Comparison of ENCODE assay signal across 8 cellular contexts in genomic region chr1:160219062-160219929, GRCh38. TPM values are rescaled to one million over a fixed set of nuclear protein-coding genes. Genes with fewer than 3 reads are reported as not detected.
DNase-seq lines count a peak whose midpoint lies in the region; ATAC-seq, FAIRE-seq and TF ChIP-seq lines count a peak whose summit lies in the region.

No MANE protein-coding gene starts in this region.

- ATAC-seq in GM18517 (IDR thresholded peaks at IDR 0.05; ENCODE audit: unreplicated experiment): no peak
- no peak for ATAC-seq in GM21360 (IDR thresholded peaks at IDR 0.05; ENCODE audit: unreplicated experiment)
- no peak for ATAC-seq in GM19351 (IDR thresholded peaks at IDR 0.05; ENCODE audit: unreplicated experiment)

- peaks cover 29% of the 10 kb centered on the region for H3K36me3 ChIP-seq in BJ (ENCODE audit: control insufficient read depth, insufficient read depth, low read length)
- peaks cover 98% of the 10 kb centered on the region for H3K36me3 ChIP-seq in HUES64 (ENCODE audit: insufficient read depth, low read length)
- H3K36me3 ChIP-seq in small intestine (ENCODE audit: control insufficient read depth in 2 of 2, insufficient read depth in 2 of 2, low read length in 2 of 2): peaks cover 24 to 30% of the 10 kb centered on the region in 2 donors

- CTCF ChIA-PET in BJ (lab: Yijun Ruan, JAX): interaction anchor here (0.7 to 5.0 kb wide), 33 partner anchors 8 to 156 kb away, joined by 3 to 113 read pairs (median 8); partner anchors contain the start of genes ATP1A2, CASQ1, DCAF8 and IGSF8

- H3K27ac ChIP-seq in HUES64 (ENCODE audit: low read depth, low read length): peak overlapping the region; percentile 51; the same call in 1 of the 2 replicates
- peak overlapping the region; percentile 92 for H3K27ac ChIP-seq in angular gyrus (ENCODE audit: low read depth, low read length)
- no peak overlapping the region for H3K27ac ChIP-seq in small intestine (ENCODE audit: low read depth in 1 of 2, low read length in 1 of 2)

- no peak overlapping the region for H3K9ac ChIP-seq in HUES64 (ENCODE audit: low read depth, low read length)

- H3K9me3 ChIP-seq in HUES64 (ENCODE audit: insufficient read depth, low read depth, low read length) (no peaks in the 10 kb centered on the region), small intestine (ENCODE audit: control insufficient read depth, low read depth) (no peaks in the 10 kb centered on the region)

- peak; percentile 74 for TF ChIP-seq CTCF in BJ (IDR thresholded peaks at IDR 0.05; ENCODE audit: insufficient read depth, low read depth, low read length)

- H3K4me3 ChIP-seq in BJ (ENCODE audit: low read depth, low read length) (no peak overlapping the region), HUES64 (ENCODE audit: low read length) (no peak overlapping the region), small intestine (ENCODE audit: low read depth in 1 of 2, low read length in 2 of 2) (no peak overlapping the region)

- WGBS in HUES64: 77% methylated on average over 4 of the region's 4 CpGs
- 61 to 72% (median 70%) methylated on average over 4 of the region's 4 CpGs for WGBS in small intestine, 3 donors

- no peaks in the 10 kb centered on the region for H3K27me3 ChIP-seq in BJ (ENCODE audit: control insufficient read depth, insufficient read depth, low read length)
- no peaks in the 10 kb centered on the region for H3K27me3 ChIP-seq in HUES64 (ENCODE audit: insufficient read depth, low read length)
- H3K27me3 ChIP-seq in small intestine (ENCODE audit: control insufficient read depth in 2 of 2, insufficient read depth in 2 of 2, low read length in 2 of 2): no peaks in the 10 kb centered on the region

- H3K4me1 ChIP-seq in HUES64 (ENCODE audit: insufficient read depth, low read length) (peaks cover 12% of the 10 kb centered on the region), small intestine (ENCODE audit: control insufficient read depth in 2 of 2, insufficient read depth in 1 of 2, low read depth in 1 of 2, low read length in 1 of 2) (peaks cover 0 to 4% of the 10 kb centered on the region in 2 donors)

- peak; percentile 50 for DNase-seq in BJ (ENCODE audit: low read depth)
- peak; percentile 63 to 84 for DNase-seq in hippocampal formation (lab: John Stamatoyannopoulos, UW)
- DNase-seq in small intestine: peak; percentile 51

- FAIRE-seq in small intestine (lab: Jason Lieb, UNC): no peak

- POLR2A ChIA-PET in BJ (lab: Charles Lee): interaction anchor here (0.6 to 1.4 kb wide), 3 partner anchors 10 to 26 kb away, joined by 3 to 4 read pairs (median 4); no protein-coding TSS in a partner anchor

RNA-seq across cellular contexts. Expression of gene PEA15, which starts 14.1 kb away (rescaled TPM):
- polyA plus RNA-seq in BJ (2011; rRNA removed) (937 and 1,035 TPM in 2 replicates), small intestine (100 to 1,000 TPM in 1 of 3 donors, 10 to 100 TPM in 2; 15.2 to 116 (median 54.3) TPM)
- 294 and 394 TPM in 2 replicates for polyA minus RNA-seq in BJ (2011; rRNA and poly(A)+ RNA removed)
- polyA plus RNA-seq in HUES64 (2013, experiment 1 of 2): 109 TPM
- 118 TPM for polyA plus RNA-seq in HUES64 (2013, experiment 2 of 2)

RNA-seq across cellular contexts. Expression of gene CASQ1, which starts 28.9 kb away (rescaled TPM):
- polyA plus RNA-seq in BJ (2011; rRNA removed) (1.4 and 1.5 TPM in 2 replicates), small intestine (under 1 TPM; 0.45 to 0.66 (median 0.54) TPM)
- polyA minus RNA-seq in BJ (2011; rRNA and poly(A)+ RNA removed): 0.19 and 0.46 TPM in 2 replicates
- 0.90 TPM for polyA plus RNA-seq in HUES64 (2013, experiment 1 of 2)
- polyA plus RNA-seq in HUES64 (2013, experiment 2 of 2): 1.1 TPM

RNA-seq across cellular contexts. Expression of gene DCAF8, which starts 43.1 kb away (rescaled TPM):
- polyA plus RNA-seq in BJ (2011; rRNA removed): 84.0 and 87.3 TPM in 2 replicates
- polyA minus RNA-seq in BJ (2011; rRNA and poly(A)+ RNA removed): 45.5 and 56.8 TPM in 2 replicates
- polyA plus RNA-seq in HUES64 (2013, experiment 1 of 2): 54.5 TPM
- polyA plus RNA-seq in HUES64 (2013, experiment 2 of 2): 58.1 TPM
- polyA plus RNA-seq in small intestine: 10 to 100 TPM; 43.5 to 62.2 (median 56.1) TPM

Comparison
In these comparisons a context has a peak if more than half of its experiments do, and no peak if none do; other contexts are left out.
1. H3K27ac ChIP-seq: peak in HUES64 (single experiment) and angular gyrus (single experiment); none in small intestine (0 of 2).
2. Peak in every context shown above with its lines, with median percentiles within 50 percentile points of each other: DNase-seq.